9 cellular contexts compared by ENCODE assay signal in genomic region chr17:41150026-41150425, GRCh38. TPM values are rescaled to one million over a fixed set of nuclear protein-coding genes. Genes with fewer than 3 reads are reported as not detected.
"Had no signal": no experiment of that assay in that cellular context is flagged by ENCODE, and none has a peak within 500 bp of the region (broad histone marks: within the 10 kb centered on the region; RNA-seq: fewer than 3 reads in every experiment).

No MANE protein-coding gene starts in this region.

- H3K27ac Mint-ChIP-seq: GM23338, H9 had no signal

- H2AFZ ChIP-seq: GM23338 had no signal

- H3K9me3 Mint-ChIP-seq: GM23338 had no signal

- ATAC-seq: GM23338, K562 had no signal

- FAIRE-seq: H1, H54, K562 had no signal

- H3K4me3 Mint-ChIP-seq: GM23338, H9 had no signal

- DNase-seq: H9, HCEC 1CT, IMR-90, KG1 had no signal

- H3K4me2 ChIP-seq: GM23338 had no signal

- H3K4me3 ChIP-seq: GM23338, K562 had no signal

RNA-seq across cellular contexts. Expression of gene KRTAP4-5, which starts 0.4 kb away (rescaled TPM):
- total RNA-seq: GM23338, H1, H9, HT-29, IMR-90, K562 had no signal
- polyA plus RNA-seq: GM23338, H1, IMR-90, K562 had no signal

RNA-seq across cellular contexts. Expression of gene KRTAP4-6, which starts 9.7 kb away (rescaled TPM):
- total RNA-seq: GM23338, H1, H9, HT-29, IMR-90, K562 had no signal
- polyA plus RNA-seq: GM23338, H1, IMR-90, K562 had no signal

RNA-seq across cellular contexts. Expression of gene KRTAP4-4, which starts 10.5 kb away (rescaled TPM):
- total RNA-seq: GM23338, H1, H9, HT-29, IMR-90, K562 had no signal
- polyA plus RNA-seq: GM23338, H1, IMR-90, K562 had no signal

RNA-seq across cellular contexts. Expression of gene KRTAP4-3, which starts 18.0 kb away (rescaled TPM):
- total RNA-seq: GM23338, H1, H9, HT-29, IMR-90, K562 had no signal
- polyA plus RNA-seq: GM23338, H1, IMR-90, K562 had no signal

RNA-seq across cellular contexts. Expression of gene KRTAP4-12, which starts 26.0 kb away (rescaled TPM):
- total RNA-seq: GM23338, H1, H9, HT-29, K562 had no signal
- polyA plus RNA-seq: GM23338, H1, K562 had no signal
